1 cellular context compared by ENCODE assay signal in genomic region chr13:29564828-29565227, GRCh38.
TF ChIP-seq lines count a peak whose summit lies in the region.

No MANE protein-coding gene starts in this region.

TF ChIP-seq in IMR-90, 13 proteins besides CTCF, POLR2A, EP300 and RAD21 (continued from another document):
- TF ChIP-seq ELK1 (IDR thresholded peaks at IDR 0.05; ENCODE audit: borderline replicate concordance, low read depth, low read length): no peak
- TF ChIP-seq BHLHE40 (IDR thresholded peaks at IDR 0.05; ENCODE audit: low read depth, low read length): no peak
- no peak for TF ChIP-seq MXI1 (IDR thresholded peaks at IDR 0.05; ENCODE audit: borderline replicate concordance, low read depth, low read length)
- TF ChIP-seq MAFK (IDR thresholded peaks at IDR 0.05; ENCODE audit: low read depth, low read length): no peak
